ENCODE assay signal across 21 cellular contexts in the genomic region with DNA sequence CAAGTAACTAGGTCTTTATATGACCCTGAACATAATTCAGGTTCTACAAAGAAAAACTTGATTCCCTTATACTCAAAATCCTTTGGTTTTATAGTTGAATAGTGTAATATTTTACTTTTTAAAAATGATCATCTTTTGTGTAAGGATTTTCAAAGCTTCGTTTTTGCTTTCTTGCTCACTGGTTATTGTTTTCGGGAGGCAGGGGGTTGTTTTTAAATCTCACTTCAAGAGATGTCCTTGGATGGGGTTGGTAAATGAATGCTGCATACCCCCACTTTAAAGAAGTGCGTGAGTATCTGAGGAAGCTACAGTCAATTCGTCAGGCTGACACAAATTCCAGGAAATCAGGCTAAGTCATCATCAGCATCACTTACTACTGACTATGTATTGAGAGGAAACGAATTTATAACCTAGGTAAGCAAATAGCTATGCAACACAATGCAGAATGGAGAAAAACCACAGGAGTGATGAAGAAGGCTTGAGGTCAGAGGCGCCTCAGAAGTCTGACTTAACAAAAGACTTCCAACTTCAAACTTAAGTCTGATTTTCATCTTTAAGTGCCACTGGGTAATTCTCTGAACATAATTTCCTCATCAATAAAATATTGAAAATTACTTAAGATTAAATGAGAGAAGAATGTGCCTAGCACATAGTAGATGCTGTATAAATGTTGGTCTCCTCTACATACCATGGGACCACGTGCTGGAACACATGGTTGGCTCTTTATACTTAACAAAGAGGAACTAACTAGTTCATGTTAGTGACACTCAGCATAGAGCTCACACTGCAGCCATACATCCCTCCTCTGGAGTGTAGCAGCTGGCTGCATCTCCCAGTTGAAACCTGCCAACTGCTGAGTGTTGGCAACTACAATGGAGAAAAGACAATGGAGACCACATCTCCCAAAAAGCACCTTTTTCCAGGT.
DNase-seq lines count a peak whose midpoint lies in the region; ATAC-seq lines count a peak whose summit lies in the region.
"Had no signal": no experiment of that assay in that cellular context is flagged by ENCODE, and none has a peak within 500 bp of the region (broad histone marks: within the 10 kb centered on the region; RNA-seq: fewer than 3 reads in every experiment).

No MANE protein-coding gene starts in this region.

- no peaks in the 10 kb centered on the region for H3K9me3 Mint-ChIP-seq in activated naive CD4-positive, alpha-beta T cell treated with anti-CD3 and anti-CD28 coated beads, Interleukin-2, amount 50 U/mL, for 72 hours
- H3K9me3 Mint-ChIP-seq in activated naive CD4-positive, alpha-beta T cell treated with anti-CD3 and anti-CD28 coated beads, Interleukin-2, amount 10 ng/mL, durations not matched to agents 7 days and 5 days: no peaks in the 10 kb centered on the region
- H3K9me3 Mint-ChIP-seq: central memory CD8-positive, alpha-beta T cell; stimulated activated naive CD8-positive, alpha-beta T cell treated with anti-CD3 and anti-CD28 coated beads, Interleukin-15, Interleukin-2, amounts not matched to agents 100 ng/mL and 50 ng/mL, for 24 hours had no signal

- no peak overlapping the region for H3K27ac Mint-ChIP-seq in activated naive CD4-positive, alpha-beta T cell treated with anti-CD3 and anti-CD28 coated beads, Interleukin-2, amount 50 U/mL, for 72 hours
- H3K27ac Mint-ChIP-seq in activated naive CD4-positive, alpha-beta T cell treated with anti-CD3 and anti-CD28 coated beads, Interleukin-2, amount 10 ng/mL, durations not matched to agents 7 days and 5 days: no peak overlapping the region
- H3K27ac Mint-ChIP-seq: stimulated activated naive CD8-positive, alpha-beta T cell treated with anti-CD3 and anti-CD28 coated beads, Interleukin-15, Interleukin-2, amounts not matched to agents 100 ng/mL and 50 ng/mL, for 24 hours; WTC11 had no signal

- peaks cover 15% of the 10 kb centered on the region for H3K27me3 Mint-ChIP-seq in activated naive CD4-positive, alpha-beta T cell treated with anti-CD3 and anti-CD28 coated beads, Interleukin-2, amount 10 ng/mL, durations not matched to agents 7 days and 5 days

- no peaks in the 10 kb centered on the region for H3K36me3 Mint-ChIP-seq in activated naive CD4-positive, alpha-beta T cell treated with anti-CD3 and anti-CD28 coated beads, Interleukin-2, amount 50 U/mL, for 72 hours
- H3K36me3 Mint-ChIP-seq in activated naive CD4-positive, alpha-beta T cell treated with anti-CD3 and anti-CD28 coated beads, Interleukin-2, amount 10 ng/mL, durations not matched to agents 7 days and 5 days: no peaks in the 10 kb centered on the region
- H3K36me3 Mint-ChIP-seq: WTC11 had no signal

- H3K4me3 Mint-ChIP-seq in activated naive CD4-positive, alpha-beta T cell treated with anti-CD3 and anti-CD28 coated beads, Interleukin-2, amount 10 ng/mL, durations not matched to agents 7 days and 5 days: no peak overlapping the region
- H3K4me3 Mint-ChIP-seq: central memory CD8-positive, alpha-beta T cell; stimulated activated naive CD8-positive, alpha-beta T cell treated with anti-CD3 and anti-CD28 coated beads, Interleukin-15, Interleukin-2, amounts not matched to agents 100 ng/mL and 50 ng/mL, for 24 hours; WTC11 had no signal

- H3K4me1 Mint-ChIP-seq in activated naive CD4-positive, alpha-beta T cell treated with anti-CD3 and anti-CD28 coated beads, Interleukin-2, amount 10 ng/mL, durations not matched to agents 7 days and 5 days: peaks cover 3% of the 10 kb centered on the region
- H3K4me1 Mint-ChIP-seq: central memory CD8-positive, alpha-beta T cell; WTC11 had no signal

- ATAC-seq in activated naive CD4-positive, alpha-beta T cell treated with anti-CD3 and anti-CD28 coated beads, Interleukin-2, amount 50 U/mL, for 72 hours: peak; percentile 37 to 93
- peak; percentile 71 for ATAC-seq in stimulated activated naive CD8-positive, alpha-beta T cell treated with anti-CD3 and anti-CD28 coated beads, Interleukin-15, Interleukin-2, amounts not matched to agents 100 U/mL and 50 U/mL, for 24 hours
- ATAC-seq: heart left ventricle, left cardiac atrium, WTC11 had no signal

- intact Hi-C loops in posterior vena cava (cut with DNase I): no loop called here

- DNase-seq in DMS 273 (lab: John Stamatoyannopoulos, UW; ENCODE audit: unreplicated experiment): peak; percentile 16
- DNase-seq in DMS 273 treated with DMSO at 0.1 percent for 48 hours (lab: John Stamatoyannopoulos, UW): no peak
- DNase-seq in activated naive CD4-positive, alpha-beta T cell treated with anti-CD3 and anti-CD28 coated beads, Interleukin-2, amount 50 U/mL, for 72 hours (ENCODE audit: low spot score in 2 of 2): no peak
- DNase-seq in activated naive CD4-positive, alpha-beta T cell treated with anti-CD3 and anti-CD28 coated beads, Interleukin-2, amount 10 ng/mL, durations not matched to agents 7 days and 5 days: no peak
- peak; percentile 15 for DNase-seq in UCSD-AML1 (lab: John Stamatoyannopoulos, UW; ENCODE audit: unreplicated experiment)
- DNase-seq in stimulated activated naive CD8-positive, alpha-beta T cell treated with anti-CD3 and anti-CD28 coated beads, Interleukin-15, Interleukin-2, amounts not matched to agents 100 U/mL and 50 U/mL, for 24 hours: no peak
- no peak for DNase-seq in NCI-H2196 treated with DMSO at 0.1 percent for 48 hours (lab: John Stamatoyannopoulos, UW; ENCODE audit: unreplicated experiment)
- DNase-seq in posterior vena cava (ENCODE audit: low spot score): no peak
- DNase-seq: activated naive CD4-positive, alpha-beta T cell; AML-193; DMS79; heart left ventricle; left cardiac atrium; NCI-H1105 treated with DMSO at 0.1 percent for 48 hours; NCI-H2029 treated with DMSO at 0.1 percent for 48 hours; NCI-H446 treated with DMSO at 0.1 percent for 48 hours; stimulated activated CD4-positive, alpha-beta T cell treated with anti-CD3 and anti-CD28 coated beads, Interleukin-2, amount 100 ng/mL, for 48 hours; tibial artery had no signal

- CTCF ChIA-PET in activated naive CD4-positive, alpha-beta T cell treated with anti-CD3 and anti-CD28 coated beads, Interleukin-2, amount 10 ng/mL, durations not matched to agents 7 days and 5 days (lab: Charles Lee): no interaction called here

Comparison
In these comparisons a context has a peak if more than half of its experiments do, and no peak if none do; other contexts are left out.
1. DNase-seq: peak in DMS 273 (single experiment) and UCSD-AML1 (single experiment); none in DMS 273 treated with DMSO at 0.1 percent for 48 hours (single experiment), activated naive CD4-positive, alpha-beta T cell treated with anti-CD3 and anti-CD28 coated beads, Interleukin-2, amount 50 U/mL, for 72 hours (0 of 2), activated naive CD4-positive, alpha-beta T cell treated with anti-CD3 and anti-CD28 coated beads, Interleukin-2, amount 10 ng/mL, durations not matched to agents 7 days and 5 days (single experiment), stimulated activated naive CD8-positive, alpha-beta T cell treated with anti-CD3 and anti-CD28 coated beads, Interleukin-15, Interleukin-2, amounts not matched to agents 100 U/mL and 50 U/mL, for 24 hours (single experiment), NCI-H2196 treated with DMSO at 0.1 percent for 48 hours (single experiment) and posterior vena cava (single experiment).